In genomic region chr13:66461021-66461420, GRCh38 we compare ENCODE assay signal across 19 cellular contexts.
"Had no signal": no experiment of that assay in that cellular context is flagged by ENCODE, and none has a peak within 500 bp of the region (broad histone marks: within the 10 kb centered on the region; RNA-seq: fewer than 3 reads in every experiment).

No MANE protein-coding gene starts in this region.

- H3K9me3 ChIP-seq: right atrium auricular region, transverse colon had no signal

- DNase-seq: activated B cell treated with CpG ODN at 0.5 μM for 24 hours; activated CD4-positive, alpha-beta T cell treated with anti-CD3 and anti-CD28 coated beads for 48 hours; activated CD8-positive, alpha-beta memory T cell treated with anti-CD3 and anti-CD28 coated beads, Interleukin-2, amount 50 U/mL, for 4 hours; activated CD8-positive, alpha-beta T cell treated with anti-CD3 and anti-CD28 coated beads, Interleukin-2, amount 10 ng/mL, durations not matched to agents 7 days and 5 days; activated effector memory CD4-positive, alpha-beta T cell treated with anti-CD3 and anti-CD28 coated beads, Interleukin-2, amount 50 U/mL, for 16 hours; activated T-cell treated with anti-CD3 and anti-CD28 coated beads, Interleukin-2, amount 50 U/mL, for 48 hours; cerebellar nuclear complex; kidney glomerular epithelial cell; mesenchymal stem cell; small intestine; stimulated activated CD4-positive, alpha-beta T cell treated with anti-CD3 and anti-CD28 coated beads, Interleukin-4, amount 100 ng/mL, for 4 hours; stimulated activated CD8-positive, alpha-beta memory T cell treated with anti-CD3 and anti-CD28 coated beads, Interleukin-4, amount 100 ng/mL, for 48 hours; stimulated activated naive CD4-positive, alpha-beta T cell treated with Interleukin-2 at 50 U/mL for 16 hours; T-helper 2 cell; transverse colon had no signal

- H3K36me3 ChIP-seq: right atrium auricular region, transverse colon had no signal

- H3K27ac ChIP-seq: epithelial cell of prostate, right atrium auricular region, transverse colon had no signal

- H3K36me3 Mint-ChIP-seq: activated naive CD8-positive, alpha-beta T cell; natural killer cell treated with Interleukin-12 subunit alpha and Interleukin-12 subunit beta and Interleukin-15 and Interleukin-18, amount 100 ng/mL, for 72 hours had no signal

- ATAC-seq: activated CD8-positive, alpha-beta T cell treated with anti-CD3 and anti-CD28 coated beads, Interleukin-2, amount 10 ng/mL, durations not matched to agents 7 days and 5 days; natural killer cell treated with Interleukin-12 subunit alpha and Interleukin-12 subunit beta and Interleukin-15 and Interleukin-18, amount 100 ng/mL, for 72 hours had no signal

- H3K4me3 Mint-ChIP-seq: activated B cell treated with CpG ODN at 0.5 μM for 24 hours; activated CD8-positive, alpha-beta T cell treated with anti-CD3 and anti-CD28 coated beads, Interleukin-2, amount 10 ng/mL, durations not matched to agents 7 days and 5 days; activated naive CD8-positive, alpha-beta T cell; natural killer cell treated with Interleukin-12 subunit alpha and Interleukin-12 subunit beta and Interleukin-15 and Interleukin-18, amount 100 ng/mL, for 72 hours had no signal

- H3K27me3 ChIP-seq: right atrium auricular region, transverse colon had no signal

- H3K27ac Mint-ChIP-seq: activated B cell treated with CpG ODN at 0.5 μM for 24 hours; activated CD8-positive, alpha-beta T cell treated with anti-CD3 and anti-CD28 coated beads, Interleukin-2, amount 10 ng/mL, durations not matched to agents 7 days and 5 days; activated naive CD8-positive, alpha-beta T cell; natural killer cell treated with Interleukin-12 subunit alpha and Interleukin-12 subunit beta and Interleukin-15 and Interleukin-18, amount 100 ng/mL, for 72 hours had no signal

- H3K4me1 ChIP-seq: transverse colon had no signal

- H3K27me3 Mint-ChIP-seq: activated B cell treated with CpG ODN at 0.5 μM for 24 hours; activated naive CD8-positive, alpha-beta T cell; natural killer cell treated with Interleukin-12 subunit alpha and Interleukin-12 subunit beta and Interleukin-15 and Interleukin-18, amount 100 ng/mL, for 72 hours had no signal

- H3K4me3 ChIP-seq: right atrium auricular region, transverse colon had no signal
